Comparison of ENCODE assay signal across 26 cellular contexts in genomic region chr7:7421850-7422249, GRCh38.
"Had no signal": no experiment of that assay in that cellular context is flagged by ENCODE, and none has a peak within 500 bp of the region (broad histone marks: within the 10 kb centered on the region; RNA-seq: fewer than 3 reads in every experiment).

No MANE protein-coding gene starts in this region.

- H3K4me3 Mint-ChIP-seq: mesothelial cell of epicardium; naive B cell; natural killer cell treated with Interleukin-12 subunit alpha and Interleukin-12 subunit beta and Interleukin-15 and Interleukin-18, amount 100 ng/mL, for 72 hours; neural crest cell; stimulated activated naive B cell treated with anti-CD40 and anti-IgM and Interleukin-4, amounts not matched to agents 10 μg/mL and 1 μg/mL and 100 μg/mL, for 72 hours; stimulated activated naive CD8-positive, alpha-beta T cell treated with anti-CD3 and anti-CD28 coated beads, Interleukin-15, Interleukin-2, amounts not matched to agents 100 ng/mL and 50 ng/mL, for 24 hours had no signal

- DNase-seq: dermis blood vessel endothelial cell; effector memory CD4-positive, alpha-beta T cell; foreskin keratinocyte; glutamatergic neuron; heart right ventricle; hippocampal formation; islet precursor cell; mesenchymal stem cell; mucosa of descending colon; naive B cell; pancreas; right lobe of liver; small intestine; stimulated activated CD4-positive, alpha-beta T cell treated with anti-CD3 and anti-CD28 coated beads, Interleukin-15, amount 100 ng/mL, for 24 hours; stimulated activated CD4-positive, alpha-beta T cell treated with anti-CD3 and anti-CD28 coated beads, Interleukin-2, amount 100 ng/mL, for 48 hours; stimulated activated naive B cell treated with anti-CD40 and anti-IgM and Interleukin-4, amounts not matched to agents 10 μg/mL and 1 μg/mL and 100 μg/mL, for 72 hours; transverse colon had no signal

- H3K36me3 ChIP-seq: esophagus muscularis mucosa, gastroesophageal sphincter, heart right ventricle, neutrophil, pancreas, right lobe of liver, thoracic aorta, transverse colon had no signal

- H3K27ac ChIP-seq: coronary artery, esophagus muscularis mucosa, foreskin keratinocyte, gastroesophageal sphincter, heart right ventricle, neutrophil, pancreas, right lobe of liver, thoracic aorta, transverse colon had no signal

- H3K9me3 ChIP-seq: esophagus muscularis mucosa, gastroesophageal sphincter, heart right ventricle, mucosa of descending colon, neutrophil, pancreas, right lobe of liver, thoracic aorta, transverse colon had no signal

- H3K27ac Mint-ChIP-seq: mesothelial cell of epicardium; naive B cell; natural killer cell treated with Interleukin-12 subunit alpha and Interleukin-12 subunit beta and Interleukin-15 and Interleukin-18, amount 100 ng/mL, for 72 hours; stimulated activated naive B cell treated with anti-CD40 and anti-IgM and Interleukin-4, amounts not matched to agents 10 μg/mL and 1 μg/mL and 100 μg/mL, for 72 hours; stimulated activated naive CD8-positive, alpha-beta T cell treated with anti-CD3 and anti-CD28 coated beads, Interleukin-15, Interleukin-2, amounts not matched to agents 100 ng/mL and 50 ng/mL, for 24 hours had no signal

- H3K4me3 ChIP-seq: coronary artery, esophagus muscularis mucosa, gastroesophageal sphincter, heart right ventricle, mucosa of descending colon, pancreas, right lobe of liver, thoracic aorta, transverse colon had no signal

- H3K27me3 Mint-ChIP-seq: naive B cell; natural killer cell treated with Interleukin-12 subunit alpha and Interleukin-12 subunit beta and Interleukin-15 and Interleukin-18, amount 100 ng/mL, for 72 hours; stimulated activated naive B cell treated with anti-CD40 and anti-IgM and Interleukin-4, amounts not matched to agents 10 μg/mL and 1 μg/mL and 100 μg/mL, for 72 hours; stimulated activated naive CD8-positive, alpha-beta T cell treated with anti-CD3 and anti-CD28 coated beads, Interleukin-15, Interleukin-2, amounts not matched to agents 100 ng/mL and 50 ng/mL, for 24 hours had no signal

- H3K4me1 Mint-ChIP-seq: mesothelial cell of epicardium had no signal

- H3K9me3 Mint-ChIP-seq: mesothelial cell of epicardium; naive B cell; natural killer cell treated with Interleukin-12 subunit alpha and Interleukin-12 subunit beta and Interleukin-15 and Interleukin-18, amount 100 ng/mL, for 72 hours; neural crest cell; stimulated activated naive B cell treated with anti-CD40 and anti-IgM and Interleukin-4, amounts not matched to agents 10 μg/mL and 1 μg/mL and 100 μg/mL, for 72 hours; stimulated activated naive CD8-positive, alpha-beta T cell treated with anti-CD3 and anti-CD28 coated beads, Interleukin-15, Interleukin-2, amounts not matched to agents 100 ng/mL and 50 ng/mL, for 24 hours had no signal

- H3K27me3 ChIP-seq: esophagus muscularis mucosa, gastroesophageal sphincter, neutrophil, pancreas, right lobe of liver, transverse colon had no signal

- H3K36me3 Mint-ChIP-seq: mesothelial cell of epicardium; naive B cell; natural killer cell treated with Interleukin-12 subunit alpha and Interleukin-12 subunit beta and Interleukin-15 and Interleukin-18, amount 100 ng/mL, for 72 hours; stimulated activated naive B cell treated with anti-CD40 and anti-IgM and Interleukin-4, amounts not matched to agents 10 μg/mL and 1 μg/mL and 100 μg/mL, for 72 hours had no signal

- H3K4me1 ChIP-seq: foreskin keratinocyte, right lobe of liver had no signal

- ATAC-seq: foreskin keratinocyte; gastroesophageal sphincter; heart right ventricle; mucosa of descending colon; natural killer cell treated with Interleukin-12 subunit alpha and Interleukin-12 subunit beta and Interleukin-15 and Interleukin-18, amount 100 ng/mL, for 72 hours; pancreas; right lobe of liver; stimulated activated naive B cell treated with anti-CD40 and anti-IgM and Interleukin-4, amounts not matched to agents 10 μg/mL and 1 μg/mL and 100 μg/mL, for 72 hours had no signal
